25 cellular contexts compared by ENCODE assay signal in the genomic region with DNA sequence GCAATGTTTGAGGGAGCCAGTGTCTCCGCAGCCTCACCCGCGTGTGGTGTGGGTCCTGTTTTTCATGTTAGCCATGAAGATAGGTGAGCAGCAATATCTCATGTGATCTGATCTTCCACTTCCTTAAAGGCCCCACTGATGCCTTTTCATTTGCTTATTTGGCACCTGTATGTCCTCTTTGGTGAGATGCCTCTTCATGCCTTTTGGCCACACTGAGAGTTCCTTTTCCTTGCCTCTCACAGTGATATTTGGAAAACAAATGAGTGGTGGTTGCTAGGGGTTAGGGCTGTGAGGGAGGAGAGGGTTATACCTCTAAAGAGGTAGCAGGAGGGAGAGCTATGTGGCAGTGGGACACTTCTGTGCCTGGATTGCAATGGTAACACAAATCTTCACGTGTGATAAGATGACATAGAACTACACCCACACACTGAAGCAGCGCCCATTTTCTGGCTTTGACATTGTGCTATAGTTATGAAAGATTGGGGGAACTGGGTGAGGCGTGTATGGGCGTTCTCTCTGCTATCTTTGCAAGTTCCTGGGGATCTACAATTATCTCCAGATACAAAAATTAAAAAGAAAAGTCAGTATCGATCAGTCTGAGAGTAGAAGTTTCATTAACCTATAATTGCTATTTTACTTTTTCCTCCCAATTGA.
DNase-seq lines count a peak whose midpoint lies in the region; ATAC-seq and TF ChIP-seq lines count a peak whose summit lies in the region.
"Had no signal": no experiment of that assay in that cellular context is flagged by ENCODE, and none has a peak within 500 bp of the region (broad histone marks: within the 10 kb centered on the region; RNA-seq: fewer than 3 reads in every experiment).

No MANE protein-coding gene starts in this region.

- DNase-seq in cardiac septum (ENCODE audit: low spot score) (peak; percentile 15), Right ventricle myocardium inferior (ENCODE audit: missing footprints) (no peak), PC-9 (no peak), mesendoderm (peak; percentile 36), DMS153 (lab: John Stamatoyannopoulos, UW) (no peak), coronary artery (ENCODE audit: low spot score) (no peak), HAP-1 (ENCODE audit: low spot score in 2 of 2) (no peak)
- DNase-seq: activated CD4-positive, alpha-beta T cell treated with anti-CD3 and anti-CD28 coated beads, Interleukin-2, amount 10 ng/mL, durations not matched to agents 7 days and 5 days; activated T-cell treated with anti-CD3 and anti-CD28 coated beads for 4 hours; amniotic stem cell; BE2C; dorsolateral prefrontal cortex; GOT3; immature natural killer cell; KG1; left lung; NCI-H1092; NCI-H2081; NCI-H446; SHP77; stimulated activated CD4-positive, alpha-beta T cell treated with anti-CD3 and anti-CD28 coated beads, Interleukin-4, amount 100 ng/mL, for 24 hours; stomach had no signal

- H3K27ac ChIP-seq in PC-9 (peak overlapping the region; percentile 22), mesendoderm (ENCODE audit: low read depth, low read length) (no peak overlapping the region), coronary artery (no peak overlapping the region)
- H3K27ac ChIP-seq: cardiac muscle cell, dorsolateral prefrontal cortex, left lung had no signal

- intact Hi-C loops in cardiac septum (cut with DNase I) (no loop called here), Right ventricle myocardium inferior (cut with DNase I) (no loop called here), PC-9 (cut with micrococcal nuclease; ENCODE audit: unreplicated experiment) (no loop called here)

- BruUV-seq in PC-9 (replicated peaks; lab: Mats Ljungman, UMichigan) = no TSS peak

- no peaks in the 10 kb centered on the region for H3K27me3 ChIP-seq in PC-9 (ENCODE audit: insufficient read depth, low read depth)
- no peaks in the 10 kb centered on the region for H3K27me3 ChIP-seq in mesendoderm (ENCODE audit: insufficient read depth, low read length, poor library complexity)
- H3K27me3 ChIP-seq in HAP-1 (ENCODE audit: low read depth) = no peaks in the 10 kb centered on the region
- H3K27me3 ChIP-seq: BE2C, cardiac muscle cell, dorsolateral prefrontal cortex, left lung, stomach had no signal

- H3K56ac ChIP-seq in mesendoderm (ENCODE audit: low read length) = no peak overlapping the region

- peaks cover 28% of the 10 kb centered on the region for H3F3A ChIP-seq in PC-9 (ENCODE audit: insufficient read depth, low read depth)

- H3K36me3 ChIP-seq in PC-9 (ENCODE audit: low read depth) (no peaks in the 10 kb centered on the region), mesendoderm (ENCODE audit: control insufficient read depth, insufficient read depth, low read length) (no peaks in the 10 kb centered on the region), HAP-1 (replicated peaks) (no peaks in the 10 kb centered on the region)
- H3K36me3 ChIP-seq: BE2C, cardiac muscle cell, left lung, stomach had no signal

- TF ChIP-seq CTCF in PC-9 (conservative IDR thresholded peaks at IDR 0.05) (no peak), coronary artery (IDR thresholded peaks at IDR 0.05) (no peak)

- H4K20me1 ChIP-seq in PC-9 (ENCODE audit: insufficient read depth) = no peaks in the 10 kb centered on the region

- in situ Hi-C loops in HAP-1 (cut with MboI; ENCODE audit: low sequenced_read_pairs) = no loop called here

- H2AFZ ChIP-seq in PC-9 = no peak overlapping the region

- H2BK5ac ChIP-seq in mesendoderm (ENCODE audit: low read length) = no peak overlapping the region

- H4K5ac ChIP-seq in mesendoderm (ENCODE audit: low read length) = no peak overlapping the region

- no peak overlapping the region for H3K23ac ChIP-seq in mesendoderm (ENCODE audit: low read length)

- no peak overlapping the region for H3K4me3 ChIP-seq in PC-9
- no peak overlapping the region for H3K4me3 ChIP-seq in mesendoderm (ENCODE audit: low read length)
- H3K4me3 ChIP-seq in coronary artery = no peak overlapping the region
- no peak overlapping the region for H3K4me3 ChIP-seq in HAP-1
- H3K4me3 ChIP-seq: cardiac muscle cell, dorsolateral prefrontal cortex, left lung, smooth muscle cell, stomach had no signal

- H3K9me3 ChIP-seq in PC-9 (ENCODE audit: insufficient read depth, low read depth) (peaks cover 11% of the 10 kb centered on the region; the same call in 1 of the 2 replicates), HAP-1 (no peaks in the 10 kb centered on the region)
- H3K9me3 ChIP-seq: BE2C, left lung, stomach had no signal

- H3K18ac ChIP-seq in mesendoderm (ENCODE audit: low read length) = no peak overlapping the region

- H3K4ac ChIP-seq in mesendoderm (ENCODE audit: low read depth, low read length) = no peak overlapping the region

- H3K4me1 ChIP-seq in PC-9 (replicated peaks; ENCODE audit: insufficient read depth) (peaks cover 45% of the 10 kb centered on the region), mesendoderm (ENCODE audit: control insufficient read depth, low read depth, low read length) (peaks cover 2% of the 10 kb centered on the region), HAP-1 (peaks cover 2% of the 10 kb centered on the region; the same call in 1 of the 2 replicates)
- H3K4me1 ChIP-seq: BE2C had no signal

- H2BK15ac ChIP-seq in mesendoderm (replicated peaks; ENCODE audit: low read depth) = no peak overlapping the region

- ATAC-seq in Right ventricle myocardium inferior (no peak), GM21619 (IDR thresholded peaks at IDR 0.05; ENCODE audit: unreplicated experiment) (no peak)
- ATAC-seq: left lung had no signal

- no peak overlapping the region for H4K8ac ChIP-seq in mesendoderm (ENCODE audit: low read depth, low read length)

- H2BK120ac ChIP-seq in mesendoderm (ENCODE audit: low read depth, low read length) = no peak overlapping the region

- no peak overlapping the region for H3K9ac ChIP-seq in mesendoderm (ENCODE audit: low read length)

- H2AK5ac ChIP-seq in mesendoderm (ENCODE audit: low read length) = no peak overlapping the region

- no peaks in the 10 kb centered on the region for H3K9me2 ChIP-seq in PC-9 (ENCODE audit: insufficient read depth)

- H3K79me2 ChIP-seq in PC-9 (ENCODE audit: low read depth) = no peaks in the 10 kb centered on the region
- H3K79me2 ChIP-seq in mesendoderm (ENCODE audit: control insufficient read depth, insufficient read depth, low read length) = no peaks in the 10 kb centered on the region

- no peaks in the 10 kb centered on the region for H3K79me1 ChIP-seq in mesendoderm (ENCODE audit: low read length)

- no CpG with 5 or more reads among the region's 8 CpGs for WGBS in mesendoderm (ENCODE audit: extremely low coverage, insufficient coverage, low lambda C conversion rate)

- POLR2A ChIA-PET in PC-9 (lab: Charles Lee; ENCODE audit: unreplicated experiment) = no interaction called here

- no peak overlapping the region; the same call in 1 of the 2 replicates for H3K4me2 ChIP-seq in PC-9
- no peak overlapping the region for H3K4me2 ChIP-seq in mesendoderm (ENCODE audit: low read length)
- H3K4me2 ChIP-seq: smooth muscle cell had no signal

- CTCF ChIA-PET in PC-9 (lab: Charles Lee) = no interaction called here

Comparison
In these comparisons a context has a peak if more than half of its experiments do, and no peak if none do; other contexts are left out.
1. DNase-seq: peak in cardiac septum (single experiment) and mesendoderm (single experiment); none in Right ventricle myocardium inferior (single experiment), PC-9 (0 of 2), DMS153 (single experiment), coronary artery (single experiment) and HAP-1 (0 of 2).